In genomic region chr2:237474931-237475703, GRCh38 we compare ENCODE assay signal across 8 cellular contexts. TPM values are rescaled to one million over a fixed set of nuclear protein-coding genes. Genes with fewer than 3 reads are reported as not detected.
DNase-seq lines count a peak whose midpoint lies in the region; ATAC-seq, FAIRE-seq and TF ChIP-seq lines count a peak whose summit lies in the region.

No MANE protein-coding gene starts in this region.

- CTCF ChIA-PET in T-cell (lab: Charles Lee): interaction anchor here (0.5 to 4.5 kb wide), 14 partner anchors 9 to 816 kb away, joined by 3 to 70 read pairs (median 6); no protein-coding TSS in a partner anchor

- H3K4me2 ChIP-seq in KMS-11: peak overlapping the region; percentile 93

- peaks cover 16 to 19% of the 10 kb centered on the region in 2 donors for H3K27me3 Mint-ChIP-seq in T-cell

- H4K20me1 ChIP-seq in KMS-11 (ENCODE audit: insufficient read depth): no peaks in the 10 kb centered on the region

- peak overlapping the region; percentile 70 for H3K4me3 ChIP-seq in KMS-11 (IDR thresholded peaks at IDR 0.05; ENCODE audit: insufficient read depth, low read depth, low read length)
- peak overlapping the region in 3 of 4 donors; percentile 13 to 95 (median 93) for H3K4me3 ChIP-seq in adrenal gland
- H3K4me3 ChIP-seq in psoas muscle: peak overlapping the region; percentile 90

- no peaks in the 10 kb centered on the region for H3K9me3 ChIP-seq in adrenal gland (replicated peaks in 1 of 3)
- no peaks in the 10 kb centered on the region for H3K9me3 ChIP-seq in psoas muscle

- peak; percentile 85 for ATAC-seq in GM21619 (IDR thresholded peaks at IDR 0.05; ENCODE audit: unreplicated experiment)
- peak; percentile 83 to 89 (median 86) for ATAC-seq in T-cell (replicated peaks in 1 of 4)
- peak; percentile 91 for ATAC-seq in left ventricle myocardium superior
- ATAC-seq in psoas muscle: peak; percentile 78 to 87 (median 83)

- H3K4me1 Mint-ChIP-seq in T-cell: peaks cover 11 to 15% (median 12%) of the 10 kb centered on the region in 3 donors

- peak overlapping the region; percentile 87 for H3K9ac ChIP-seq in KMS-11

- TF ChIP-seq CTCF in KMS-11 (conservative IDR thresholded peaks at IDR 0.05; ENCODE audit: low read depth, low read length) (peak; percentile 76), adrenal gland (IDR thresholded peaks at IDR 0.05) (peak; percentile 51 to 90 (median 73)), psoas muscle (IDR thresholded peaks at IDR 0.05) (peak; percentile 90)

- H3K27ac Mint-ChIP-seq in T-cell: peak overlapping the region; percentile 76 to 82

- POLR2A ChIA-PET in T-cell (lab: Charles Lee): interaction anchor here in 1 of 2 donors (0.5 to 0.6 kb wide), 2 partner anchors 39 to 53 kb away, joined by 3 to 8 read pairs; no protein-coding TSS in a partner anchor

- no peaks in the 10 kb centered on the region for H3K36me3 Mint-ChIP-seq in T-cell

- peak; percentile 88 for DNase-seq in ELR (ENCODE audit: low read depth)
- DNase-seq in T-cell: peak; percentile 27 to 81 (median 64)
- DNase-seq in adrenal gland: peak; percentile 67 to 84 (median 78)
- peak; percentile 93 for DNase-seq in left ventricle myocardium superior
- peak; percentile 85 to 93 for DNase-seq in psoas muscle
- peak; percentile 90 for DNase-seq in urothelium cell line (ENCODE audit: low spot score)

- no peak for FAIRE-seq in urothelium cell line (lab: Jason Lieb, UNC)

- H3K27me3 ChIP-seq in KMS-11 (ENCODE audit: insufficient read depth, low read depth) (no peaks in the 10 kb centered on the region), adrenal gland (no peaks in the 10 kb centered on the region), psoas muscle (ENCODE audit: insufficient read depth in 3 of 3, low read length in 2 of 3) (peaks cover 0 to 8% (median 0%) of the 10 kb centered on the region in 3 donors)

- no peaks in the 10 kb centered on the region for H3K9me3 Mint-ChIP-seq in T-cell

- H3K27ac ChIP-seq in KMS-11 (peak overlapping the region; percentile 32), adrenal gland (peak overlapping the region in 4 of 5 donors; percentile 42 to 87 (median 72)), psoas muscle (peak overlapping the region; percentile 90)

- TF ChIP-seq POLR2A in adrenal gland (IDR thresholded peaks at IDR 0.05): peak in 1 of 2 donors; percentile 15

- intact Hi-C loops in adrenal gland (cut with DNase I) (loop anchor here in 1 of 2 donors (5.0 to 10.0 kb wide), 2 partner anchors 58 to 320 kb away; no protein-coding TSS in a partner anchor), left ventricle myocardium superior (cut with micrococcal nuclease) (no loop called here), psoas muscle (cut with DNase I) (loop anchor here (2.0 to 10.0 kb wide), 5 partner anchors 53 to 380 kb away; no protein-coding TSS in a partner anchor)

- no peaks in the 10 kb centered on the region for H3K36me3 ChIP-seq in KMS-11 (ENCODE audit: insufficient read depth)
- H3K36me3 ChIP-seq in adrenal gland (replicated peaks in 1 of 2): no peaks in the 10 kb centered on the region
- H3K36me3 ChIP-seq in psoas muscle (ENCODE audit: insufficient read depth in 1 of 2, low read depth in 1 of 2): no peaks in the 10 kb centered on the region

- H3K79me2 ChIP-seq in KMS-11 (ENCODE audit: insufficient read depth, low read depth): no peaks in the 10 kb centered on the region

- H3K4me1 ChIP-seq in KMS-11 (ENCODE audit: low read depth, poor library complexity, severe bottlenecking) (peaks cover 10% of the 10 kb centered on the region), adrenal gland (replicated peaks in 1 of 2) (peaks cover 9 to 10% of the 10 kb centered on the region in 2 donors), psoas muscle (peaks cover 18% of the 10 kb centered on the region)

- H2AFZ ChIP-seq in KMS-11 (ENCODE audit: low read depth): peak overlapping the region; percentile 99

- 1 to 13% (median 3%) methylated on average over 7 to 79 of the region's 79 CpGs for WGBS in adrenal gland, 4 donors
- WGBS in psoas muscle, 3 donors: 2 to 5% (median 3%) methylated on average over 55 to 79 of the region's 79 CpGs

- H3K4me3 Mint-ChIP-seq in T-cell: peak overlapping the region; percentile 81 to 89 (median 84)

RNA-seq across cellular contexts. Expression of gene MLPH, which starts 11.9 kb away (rescaled TPM):
- total RNA-seq in T-cell: 1 to 10 TPM in 1 of 5 donors, under 1 TPM in 2, not detected in 2; 0.55 to 1.4 (median 0.72) TPM
- total RNA-seq in adrenal gland: 1 to 10 TPM in 3 of 8 donors, under 1 TPM in 4, not detected in 1; 0.12 to 1.9 (median 0.84) TPM
- 1 to 10 TPM in 2 of 3 donors, under 1 TPM in 1; 0.57 to 3.6 (median 3.0) TPM for polyA plus RNA-seq in adrenal gland
- total RNA-seq in left ventricle myocardium superior: 88.9 TPM
- total RNA-seq in psoas muscle: 1 to 10 TPM in 3 of 4 donors, under 1 TPM in 1; 0.91 to 7.8 (median 3.2) TPM
- 1 to 10 TPM; 1.4 to 5.6 (median 1.9) TPM for polyA plus RNA-seq in psoas muscle

Comparison
In these comparisons a context has a peak if more than half of its experiments do, and no peak if none do; other contexts are left out.
1. Peak in every context shown above with its lines: DNase-seq, ATAC-seq, H3K4me3 ChIP-seq and H3K27ac ChIP-seq.
2. H3K27ac ChIP-seq: peak in every context shown above with its lines; median percentile 90 in psoas muscle; 72 in adrenal gland; 32 in KMS-11.
3. RNA of gene MLPH, which starts 11.9 kb away (total RNA-seq): 88.9 TPM in left ventricle myocardium superior (single experiment); 0.91 to 7.8 TPM in psoas muscle, 0.12 to 1.9 TPM in adrenal gland and 0.55 to 1.4 TPM in T-cell; every median in the first group is over 10 times any median in the second.